ENCODE assay signal across 11 cellular contexts in genomic region chr1:8415526-8416278, GRCh38.
DNase-seq lines count a peak whose midpoint lies in the region; ATAC-seq and TF ChIP-seq lines count a peak whose summit lies in the region.
"Had no signal": no experiment of that assay in that cellular context is flagged by ENCODE, and none has a peak within 500 bp of the region (broad histone marks: within the 10 kb centered on the region; RNA-seq: fewer than 3 reads in every experiment).

No MANE protein-coding gene starts in this region.

- ATAC-seq in heart left ventricle (no peak), Right ventricle myocardium superior (ENCODE audit: poor library complexity) (no peak), upper lobe of left lung (ENCODE audit: low FRiP score in 2 of 2) (no peak), GM18520 (IDR thresholded peaks at IDR 0.05; ENCODE audit: unreplicated experiment) (no peak)
- ATAC-seq: effector memory CD8-positive, alpha-beta T cell; HCT116 had no signal

- POLR2A ChIA-PET in RWPE1 (lab: Yijun Ruan, JAX; ENCODE audit: low non-redundant PET), result interaction anchor here (0.8 kb wide), 1 partner anchor 12 kb away, joined by 4 read pairs; no protein-coding TSS in a partner anchor

- H3K4me1 ChIP-seq in heart left ventricle (peaks cover 8 to 97% (median 90%) of the 10 kb centered on the region in 12 donors), adrenal gland (replicated peaks in 1 of 2) (peaks cover 66 to 91% of the 10 kb centered on the region in 2 donors), muscle layer of duodenum (ENCODE audit: control insufficient read depth in 1 of 2, insufficient read depth in 2 of 2, low read length in 2 of 2) (peaks cover 59 to 76% of the 10 kb centered on the region in 2 donors), upper lobe of left lung (peaks cover 75 to 86% (median 85%) of the 10 kb centered on the region in 4 donors)

- WGBS in heart left ventricle, 4 donors, result 39 to 53% (median 49%) methylated on average over 7 of the region's 7 CpGs
- 35 to 45% (median 41%) methylated on average over 7 of the region's 7 CpGs for WGBS in adrenal gland, 4 donors
- 56 to 72% methylated on average over 7 of the region's 7 CpGs for WGBS in upper lobe of left lung, 2 donors

- H3K9me3 ChIP-seq in heart left ventricle, result no peaks in the 10 kb centered on the region
- H3K9me3 ChIP-seq in adrenal gland (replicated peaks in 1 of 3), result no peaks in the 10 kb centered on the region
- no peaks in the 10 kb centered on the region for H3K9me3 ChIP-seq in muscle layer of duodenum (ENCODE audit: control insufficient read depth in 1 of 2, low read length in 2 of 2)
- H3K9me3 ChIP-seq in upper lobe of left lung, result no peaks in the 10 kb centered on the region

- TF ChIP-seq CTCF in heart left ventricle (IDR thresholded peaks at IDR 0.05) (no peak), adrenal gland (IDR thresholded peaks at IDR 0.05) (no peak), upper lobe of left lung (IDR thresholded peaks at IDR 0.05) (no peak), RWPE1 (conservative IDR thresholded peaks at IDR 0.05; ENCODE audit: low read depth) (no peak)

- intact Hi-C loops in heart left ventricle (cut with DNase I), result loop anchor here in 2 of 10 donors (5.0 to 10.0 kb wide), 2 partner anchors 51 to 102 kb away; no protein-coding TSS in a partner anchor
- intact Hi-C loops in Right ventricle myocardium superior (cut with DNase I), result no loop called here
- intact Hi-C loops in adrenal gland (cut with DNase I), result no loop called here

- TF ChIP-seq EP300 in upper lobe of left lung (IDR thresholded peaks at IDR 0.05), result no peak

- H3K27me3 ChIP-seq in heart left ventricle, result no peaks in the 10 kb centered on the region
- H3K27me3 ChIP-seq in adrenal gland, result no peaks in the 10 kb centered on the region
- no peaks in the 10 kb centered on the region for H3K27me3 ChIP-seq in muscle layer of duodenum (ENCODE audit: low read depth, low read length)
- H3K27me3 ChIP-seq in upper lobe of left lung, result no peaks in the 10 kb centered on the region

- H3K27ac ChIP-seq in heart left ventricle (peak overlapping the region; percentile 7 to 99 (median 52)), adrenal gland (peak overlapping the region in 4 of 5 donors; percentile 40 to 73 (median 54)), muscle layer of duodenum (ENCODE audit: low read length) (peak overlapping the region; percentile 56), upper lobe of left lung (peak overlapping the region in 3 of 4 donors; percentile 8 to 50 (median 9)), RWPE1 (no peak overlapping the region)
- H3K27ac ChIP-seq: PC-9 had no signal

- no peak for TF ChIP-seq POLR2A in heart left ventricle (IDR thresholded peaks at IDR 0.05)
- TF ChIP-seq POLR2A in adrenal gland (IDR thresholded peaks at IDR 0.05), result no peak
- no peak for TF ChIP-seq POLR2A in upper lobe of left lung (IDR thresholded peaks at IDR 0.05)

- H3K4me3 ChIP-seq in heart left ventricle, result peak overlapping the region in 2 of 12 donors; percentile 7 to 16
- peak overlapping the region in 1 of 4 donors; percentile 26 for H3K4me3 ChIP-seq in adrenal gland
- no peak overlapping the region for H3K4me3 ChIP-seq in muscle layer of duodenum (ENCODE audit: low read depth in 1 of 2, low read length in 2 of 2)
- H3K4me3 ChIP-seq in upper lobe of left lung, result no peak overlapping the region
- H3K4me3 ChIP-seq: PC-9 had no signal

- DNase-seq in heart left ventricle, result no peak
- no peak for DNase-seq in Right ventricle myocardium superior
- peak in 3 of 7 donors; percentile 39 to 53 (median 51) for DNase-seq in adrenal gland
- no peak for DNase-seq in upper lobe of left lung
- DNase-seq in RWPE1 (ENCODE audit: low spot score), result no peak
- DNase-seq in COLO829 (ENCODE audit: low spot score), result no peak
- DNase-seq: effector memory CD8-positive, alpha-beta T cell; PC-9 had no signal

- H3K36me3 ChIP-seq in heart left ventricle, result peaks cover 0 to 85% (median 47%) of the 10 kb centered on the region in 9 donors
- H3K36me3 ChIP-seq in adrenal gland (replicated peaks in 1 of 2), result peaks cover 0 to 48% of the 10 kb centered on the region in 2 donors
- H3K36me3 ChIP-seq in muscle layer of duodenum (ENCODE audit: control insufficient read depth in 1 of 2, insufficient read depth in 2 of 2, low read length in 2 of 2), result peaks cover 0 to 39% of the 10 kb centered on the region in 2 donors
- H3K36me3 ChIP-seq in upper lobe of left lung, result peaks cover 0 to 41% (median 9%) of the 10 kb centered on the region in 4 donors

- CTCF ChIA-PET in RWPE1 (lab: Yijun Ruan, JAX), result interaction anchor here (0.6 kb wide), 1 partner anchor 1384 kb away, joined by 6 read pairs; no protein-coding TSS in a partner anchor
